Comparison of ENCODE assay signal across 1 cellular context in the genomic region with DNA sequence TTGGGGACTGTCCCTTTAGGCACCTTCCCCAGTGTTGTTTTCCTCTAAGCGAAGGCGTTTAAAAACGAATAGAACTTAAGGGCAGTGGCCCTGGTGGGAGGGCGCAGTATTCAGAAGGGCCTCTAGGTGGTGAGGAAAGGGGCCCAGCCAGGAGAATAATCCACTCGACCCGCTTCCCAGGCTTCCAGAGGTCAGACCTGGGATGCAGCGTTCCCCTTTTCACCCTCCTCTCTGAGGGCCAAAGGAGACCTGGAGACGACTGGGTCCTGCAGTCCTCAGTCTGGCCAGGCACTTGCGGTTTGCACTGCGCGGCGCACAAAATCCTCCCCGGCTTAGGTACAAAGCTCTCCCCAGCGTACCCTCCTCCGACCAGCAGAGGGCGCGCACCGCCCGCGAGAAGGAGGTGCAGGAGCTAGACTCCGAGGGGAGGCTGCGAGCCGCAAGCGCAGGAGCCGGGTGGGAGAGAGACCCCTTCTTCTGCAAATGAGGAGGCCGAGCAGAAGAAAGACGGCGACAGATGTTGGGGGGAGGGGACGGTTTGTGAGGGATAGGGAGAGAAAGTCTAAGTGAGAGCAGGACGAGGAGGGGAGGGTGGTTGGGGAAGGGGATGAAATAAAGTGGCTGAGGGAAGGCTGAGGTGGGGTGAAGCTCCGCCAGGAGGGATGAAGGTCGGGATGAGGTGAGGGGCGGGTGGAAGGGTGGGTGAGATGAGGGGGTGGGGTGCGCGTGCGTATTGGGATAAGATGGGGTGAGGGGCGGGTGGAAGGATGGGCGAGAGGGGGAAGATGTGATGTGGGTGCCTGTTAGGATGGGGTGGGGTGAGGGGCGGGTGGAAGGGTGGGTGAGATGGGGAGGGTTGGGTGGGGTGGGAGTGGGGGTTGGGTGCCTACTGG.
TF ChIP-seq lines count a peak whose summit lies in the region.

No MANE protein-coding gene starts in this region.

TF ChIP-seq in HEK293, 187 proteins besides CTCF, POLR2A, EP300 and RAD21 (continued from another document and continues in another):
- TF ChIP-seq ZNF621 (tag by site-specific recombination; IDR thresholded peaks at IDR 0.05), result no peak
- no peak for TF ChIP-seq ZNF837 (tag by site-specific recombination; IDR thresholded peaks at IDR 0.05)
- no peak for TF ChIP-seq ZNF658 (tag by site-specific recombination; IDR thresholded peaks at IDR 0.05)
- TF ChIP-seq, protein P1, sequence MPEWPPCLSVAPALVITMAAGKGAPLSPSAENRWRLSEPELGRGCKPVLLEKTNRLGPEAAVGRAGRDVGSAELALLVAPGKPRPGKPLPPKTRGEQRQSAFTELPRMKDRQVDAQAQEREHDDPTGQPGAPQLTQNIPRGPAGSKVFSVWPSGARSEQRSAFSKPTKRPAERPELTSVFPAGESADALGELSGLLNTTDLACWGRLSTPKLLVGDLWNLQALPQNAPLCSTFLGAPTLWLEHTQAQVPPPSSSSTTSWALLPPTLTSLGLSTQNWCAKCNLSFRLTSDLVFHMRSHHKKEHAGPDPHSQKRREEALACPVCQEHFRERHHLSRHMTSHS (tag by site-specific recombination; IDR thresholded peaks at IDR 0.05), result no peak
- TF ChIP-seq ZNF555 (tag by site-specific recombination; conservative IDR thresholded peaks at IDR 0.05), result no peak
- TF ChIP-seq SP7 (tag by site-specific recombination; IDR thresholded peaks at IDR 0.05), result 0 out of 2 replicates have a peak, but pooled peaks have one; percentile 19
- no peak for TF ChIP-seq SALL2 (tag by site-specific recombination; IDR thresholded peaks at IDR 0.05; ENCODE audit: borderline replicate concordance)
- TF ChIP-seq, protein P2, sequence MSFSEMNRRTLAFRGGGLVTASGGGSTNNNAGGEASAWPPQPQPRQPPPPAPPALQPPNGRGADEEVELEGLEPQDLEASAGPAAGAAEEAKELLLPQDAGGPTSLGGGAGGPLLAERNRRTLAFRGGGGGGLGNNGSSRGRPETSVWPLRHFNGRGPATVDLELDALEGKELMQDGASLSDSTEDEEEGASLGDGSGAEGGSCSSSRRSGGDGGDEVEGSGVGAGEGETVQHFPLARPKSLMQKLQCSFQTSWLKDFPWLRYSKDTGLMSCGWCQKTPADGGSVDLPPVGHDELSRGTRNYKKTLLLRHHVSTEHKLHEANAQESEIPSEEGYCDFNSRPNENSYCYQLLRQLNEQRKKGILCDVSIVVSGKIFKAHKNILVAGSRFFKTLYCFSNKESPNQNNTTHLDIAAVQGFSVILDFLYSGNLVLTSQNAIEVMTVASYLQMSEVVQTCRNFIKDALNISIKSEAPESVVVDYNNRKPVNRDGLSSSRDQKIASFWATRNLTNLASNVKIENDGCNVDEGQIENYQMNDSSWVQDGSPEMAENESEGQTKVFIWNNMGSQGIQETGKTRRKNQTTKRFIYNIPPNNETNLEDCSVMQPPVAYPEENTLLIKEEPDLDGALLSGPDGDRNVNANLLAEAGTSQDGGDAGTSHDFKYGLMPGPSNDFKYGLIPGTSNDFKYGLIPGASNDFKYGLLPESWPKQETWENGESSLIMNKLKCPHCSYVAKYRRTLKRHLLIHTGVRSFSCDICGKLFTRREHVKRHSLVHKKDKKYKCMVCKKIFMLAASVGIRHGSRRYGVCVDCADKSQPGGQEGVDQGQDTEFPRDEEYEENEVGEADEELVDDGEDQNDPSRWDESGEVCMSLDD (tag by site-specific recombination; IDR thresholded peaks at IDR 0.05), result peak; percentile 55; the same call in 1 of the 2 replicates
- TF ChIP-seq GLIS1 (tag by site-specific recombination; IDR thresholded peaks at IDR 0.05), result 0 out of 2 replicates have a peak, but pooled peaks have one; percentile 21
- no peak for TF ChIP-seq ZNF596 (tag by site-specific recombination; IDR thresholded peaks at IDR 0.05)
- no peak for TF ChIP-seq ZNF223 (tag by site-specific recombination; IDR thresholded peaks at IDR 0.05)
- TF ChIP-seq, protein P3, sequence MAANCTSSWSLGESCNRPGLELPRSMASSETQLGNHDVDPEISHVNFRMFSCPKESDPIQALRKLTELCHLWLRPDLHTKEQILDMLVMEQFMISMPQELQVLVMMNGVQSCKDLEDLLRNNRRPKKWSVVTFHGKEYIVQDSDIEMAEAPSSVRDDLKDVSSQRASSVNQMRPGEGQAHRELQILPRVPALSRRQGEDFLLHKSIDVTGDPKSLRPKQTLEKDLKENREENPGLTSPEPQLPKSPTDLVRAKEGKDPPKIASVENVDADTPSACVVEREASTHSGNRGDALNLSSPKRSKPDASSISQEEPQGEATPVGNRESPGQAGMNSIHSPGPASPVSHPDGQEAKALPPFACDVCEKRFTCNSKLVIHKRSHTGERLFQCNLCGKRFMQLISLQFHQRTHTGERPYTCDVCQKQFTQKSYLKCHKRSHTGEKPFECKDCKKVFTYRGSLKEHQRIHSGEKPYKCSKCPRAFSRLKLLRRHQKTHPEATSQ (tag by site-specific recombination; IDR thresholded peaks at IDR 0.05), result no peak
- TF ChIP-seq YY1 (tag by site-specific recombination; IDR thresholded peaks at IDR 0.05), result no peak
- TF ChIP-seq, protein P4, sequence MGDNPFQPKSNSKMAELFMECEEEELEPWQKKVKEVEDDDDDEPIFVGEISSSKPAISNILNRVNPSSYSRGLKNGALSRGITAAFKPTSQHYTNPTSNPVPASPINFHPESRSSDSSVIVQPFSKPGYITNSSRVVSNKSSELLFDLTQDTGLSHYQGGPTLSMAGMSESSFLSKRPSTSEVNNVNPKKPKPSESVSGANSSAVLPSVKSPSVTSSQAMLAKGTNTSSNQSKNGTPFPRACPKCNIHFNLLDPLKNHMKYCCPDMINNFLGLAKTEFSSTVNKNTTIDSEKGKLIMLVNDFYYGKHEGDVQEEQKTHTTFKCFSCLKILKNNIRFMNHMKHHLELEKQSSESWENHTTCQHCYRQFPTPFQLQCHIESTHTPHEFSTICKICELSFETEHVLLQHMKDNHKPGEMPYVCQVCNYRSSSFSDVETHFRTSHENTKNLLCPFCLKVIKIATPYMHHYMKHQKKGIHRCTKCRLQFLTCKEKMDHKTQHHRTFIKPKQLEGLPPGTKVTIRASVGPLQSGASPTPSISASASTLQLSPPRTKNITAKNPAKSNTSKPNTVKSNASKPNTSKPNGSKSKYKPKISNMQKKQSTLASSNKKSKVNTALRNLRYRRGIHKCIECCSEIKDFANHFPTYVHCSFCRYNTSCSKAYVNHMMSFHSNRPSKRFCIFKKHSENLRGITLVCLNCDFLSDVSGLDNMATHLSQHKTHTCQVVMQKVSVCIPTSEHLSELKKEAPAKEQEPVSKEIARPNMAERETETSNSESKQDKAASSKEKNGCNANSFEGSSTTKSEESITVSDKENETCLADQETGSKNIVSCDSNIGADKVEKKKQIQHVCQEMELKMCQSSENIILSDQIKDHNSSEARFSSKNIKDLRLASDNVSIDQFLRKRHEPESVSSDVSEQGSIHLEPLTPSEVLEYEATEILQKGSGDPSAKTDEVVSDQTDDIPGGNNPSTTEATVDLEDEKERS (tag by site-specific recombination; IDR thresholded peaks at IDR 0.05), result no peak
- TF ChIP-seq, protein P5, sequence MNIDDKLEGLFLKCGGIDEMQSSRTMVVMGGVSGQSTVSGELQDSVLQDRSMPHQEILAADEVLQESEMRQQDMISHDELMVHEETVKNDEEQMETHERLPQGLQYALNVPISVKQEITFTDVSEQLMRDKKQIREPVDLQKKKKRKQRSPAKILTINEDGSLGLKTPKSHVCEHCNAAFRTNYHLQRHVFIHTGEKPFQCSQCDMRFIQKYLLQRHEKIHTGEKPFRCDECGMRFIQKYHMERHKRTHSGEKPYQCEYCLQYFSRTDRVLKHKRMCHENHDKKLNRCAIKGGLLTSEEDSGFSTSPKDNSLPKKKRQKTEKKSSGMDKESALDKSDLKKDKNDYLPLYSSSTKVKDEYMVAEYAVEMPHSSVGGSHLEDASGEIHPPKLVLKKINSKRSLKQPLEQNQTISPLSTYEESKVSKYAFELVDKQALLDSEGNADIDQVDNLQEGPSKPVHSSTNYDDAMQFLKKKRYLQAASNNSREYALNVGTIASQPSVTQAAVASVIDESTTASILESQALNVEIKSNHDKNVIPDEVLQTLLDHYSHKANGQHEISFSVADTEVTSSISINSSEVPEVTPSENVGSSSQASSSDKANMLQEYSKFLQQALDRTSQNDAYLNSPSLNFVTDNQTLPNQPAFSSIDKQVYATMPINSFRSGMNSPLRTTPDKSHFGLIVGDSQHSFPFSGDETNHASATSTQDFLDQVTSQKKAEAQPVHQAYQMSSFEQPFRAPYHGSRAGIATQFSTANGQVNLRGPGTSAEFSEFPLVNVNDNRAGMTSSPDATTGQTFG (tag by site-specific recombination; IDR thresholded peaks at IDR 0.05; ENCODE audit: borderline replicate concordance), result no peak
- no peak for TF ChIP-seq SP3 (tag by site-specific recombination; IDR thresholded peaks at IDR 0.05)
- no peak for TF ChIP-seq ZNF404 (tag by site-specific recombination; IDR thresholded peaks at IDR 0.05)
- TF ChIP-seq ZFP3 (tag by site-specific recombination; IDR thresholded peaks at IDR 0.05; ENCODE audit: low read depth), result no peak
- TF ChIP-seq, protein P6, sequence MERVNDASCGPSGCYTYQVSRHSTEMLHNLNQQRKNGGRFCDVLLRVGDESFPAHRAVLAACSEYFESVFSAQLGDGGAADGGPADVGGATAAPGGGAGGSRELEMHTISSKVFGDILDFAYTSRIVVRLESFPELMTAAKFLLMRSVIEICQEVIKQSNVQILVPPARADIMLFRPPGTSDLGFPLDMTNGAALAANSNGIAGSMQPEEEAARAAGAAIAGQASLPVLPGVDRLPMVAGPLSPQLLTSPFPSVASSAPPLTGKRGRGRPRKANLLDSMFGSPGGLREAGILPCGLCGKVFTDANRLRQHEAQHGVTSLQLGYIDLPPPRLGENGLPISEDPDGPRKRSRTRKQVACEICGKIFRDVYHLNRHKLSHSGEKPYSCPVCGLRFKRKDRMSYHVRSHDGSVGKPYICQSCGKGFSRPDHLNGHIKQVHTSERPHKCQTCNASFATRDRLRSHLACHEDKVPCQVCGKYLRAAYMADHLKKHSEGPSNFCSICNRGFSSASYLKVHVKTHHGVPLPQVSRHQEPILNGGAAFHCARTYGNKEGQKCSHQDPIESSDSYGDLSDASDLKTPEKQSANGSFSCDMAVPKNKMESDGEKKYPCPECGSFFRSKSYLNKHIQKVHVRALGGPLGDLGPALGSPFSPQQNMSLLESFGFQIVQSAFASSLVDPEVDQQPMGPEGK (tag by site-specific recombination; IDR thresholded peaks at IDR 0.05), result peak; percentile 51
- TF ChIP-seq ZNF335 (tag by site-specific recombination; conservative IDR thresholded peaks at IDR 0.05), result peak; percentile 71
- no peak for TF ChIP-seq ZNF626 (tag by site-specific recombination; IDR thresholded peaks at IDR 0.05)
- 0 out of 2 replicates have a peak, but pooled peaks have one; percentile 49 for TF ChIP-seq ZNF391 (tag by site-specific recombination; IDR thresholded peaks at IDR 0.05; ENCODE audit: borderline replicate concordance, low read depth)
- TF ChIP-seq, protein P7, sequence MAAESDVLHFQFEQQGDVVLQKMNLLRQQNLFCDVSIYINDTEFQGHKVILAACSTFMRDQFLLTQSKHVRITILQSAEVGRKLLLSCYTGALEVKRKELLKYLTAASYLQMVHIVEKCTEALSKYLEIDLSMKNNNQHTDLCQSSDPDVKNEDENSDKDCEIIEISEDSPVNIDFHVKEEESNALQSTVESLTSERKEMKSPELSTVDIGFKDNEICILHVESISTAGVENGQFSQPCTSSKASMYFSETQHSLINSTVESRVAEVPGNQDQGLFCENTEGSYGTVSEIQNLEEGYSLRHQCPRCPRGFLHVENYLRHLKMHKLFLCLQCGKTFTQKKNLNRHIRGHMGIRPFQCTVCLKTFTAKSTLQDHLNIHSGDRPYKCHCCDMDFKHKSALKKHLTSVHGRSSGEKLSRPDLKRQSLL (tag by site-specific recombination; IDR thresholded peaks at IDR 0.05), result peak; percentile 47; the same call in 1 of the 2 replicates
- peak; percentile 46; the same call in 1 of the 2 replicates for TF ChIP-seq ZNF600 (tag by site-specific recombination; IDR thresholded peaks at IDR 0.05)
- no peak; the same call in 1 of the 2 replicates for TF ChIP-seq ZNF660 (tag by site-specific recombination; IDR thresholded peaks at IDR 0.05)
- TF ChIP-seq, protein P8, sequence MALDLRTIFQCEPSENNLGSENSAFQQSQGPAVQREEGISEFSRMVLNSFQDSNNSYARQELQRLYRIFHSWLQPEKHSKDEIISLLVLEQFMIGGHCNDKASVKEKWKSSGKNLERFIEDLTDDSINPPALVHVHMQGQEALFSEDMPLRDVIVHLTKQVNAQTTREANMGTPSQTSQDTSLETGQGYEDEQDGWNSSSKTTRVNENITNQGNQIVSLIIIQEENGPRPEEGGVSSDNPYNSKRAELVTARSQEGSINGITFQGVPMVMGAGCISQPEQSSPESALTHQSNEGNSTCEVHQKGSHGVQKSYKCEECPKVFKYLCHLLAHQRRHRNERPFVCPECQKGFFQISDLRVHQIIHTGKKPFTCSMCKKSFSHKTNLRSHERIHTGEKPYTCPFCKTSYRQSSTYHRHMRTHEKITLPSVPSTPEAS (tag by site-specific recombination; IDR thresholded peaks at IDR 0.05), result no peak
- TF ChIP-seq ZNF629 (tag by site-specific recombination; IDR thresholded peaks at IDR 0.05), result no peak
- no peak for TF ChIP-seq ZSCAN23 (tag by site-specific recombination; IDR thresholded peaks at IDR 0.05)
- no peak for TF ChIP-seq GFI1B (tag by site-specific recombination; IDR thresholded peaks at IDR 0.05)
- peak; percentile 84 for TF ChIP-seq ZNF654 (tag by site-specific recombination; IDR thresholded peaks at IDR 0.05; ENCODE audit: low read depth)
- TF ChIP-seq, protein P9, sequence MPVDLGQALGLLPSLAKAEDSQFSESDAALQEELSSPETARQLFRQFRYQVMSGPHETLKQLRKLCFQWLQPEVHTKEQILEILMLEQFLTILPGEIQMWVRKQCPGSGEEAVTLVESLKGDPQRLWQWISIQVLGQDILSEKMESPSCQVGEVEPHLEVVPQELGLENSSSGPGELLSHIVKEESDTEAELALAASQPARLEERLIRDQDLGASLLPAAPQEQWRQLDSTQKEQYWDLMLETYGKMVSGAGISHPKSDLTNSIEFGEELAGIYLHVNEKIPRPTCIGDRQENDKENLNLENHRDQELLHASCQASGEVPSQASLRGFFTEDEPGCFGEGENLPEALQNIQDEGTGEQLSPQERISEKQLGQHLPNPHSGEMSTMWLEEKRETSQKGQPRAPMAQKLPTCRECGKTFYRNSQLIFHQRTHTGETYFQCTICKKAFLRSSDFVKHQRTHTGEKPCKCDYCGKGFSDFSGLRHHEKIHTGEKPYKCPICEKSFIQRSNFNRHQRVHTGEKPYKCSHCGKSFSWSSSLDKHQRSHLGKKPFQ (tag by site-specific recombination; IDR thresholded peaks at IDR 0.05), result no peak
- TF ChIP-seq ZNF785 (tag by site-specific recombination; IDR thresholded peaks at IDR 0.05), result no peak
- no peak for TF ChIP-seq ZNF510 (tag by site-specific recombination; IDR thresholded peaks at IDR 0.05; ENCODE audit: insufficient replicate concordance)
- TF ChIP-seq ZNF707 (tag by site-specific recombination; IDR thresholded peaks at IDR 0.05), result no peak
- TF ChIP-seq ZNF423 (tag by site-specific recombination; IDR thresholded peaks at IDR 0.05), result no peak
- peak; percentile 62; the same call in 1 of the 2 replicates for TF ChIP-seq ZNF24 (tag by site-specific recombination; IDR thresholded peaks at IDR 0.05)
- no peak for TF ChIP-seq ZNF302 (tag by site-specific recombination; IDR thresholded peaks at IDR 0.05; ENCODE audit: low read depth)
- TF ChIP-seq ZNF776 (tag by site-specific recombination; IDR thresholded peaks at IDR 0.05; ENCODE audit: borderline replicate concordance), result no peak
- TF ChIP-seq ZNF473 (tag by site-specific recombination; IDR thresholded peaks at IDR 0.05), result no peak
- TF ChIP-seq ZNF37A (tag by site-specific recombination; IDR thresholded peaks at IDR 0.05), result no peak
- TF ChIP-seq ZNF175 (tag by site-specific recombination; IDR thresholded peaks at IDR 0.05), result no peak
- TF ChIP-seq ZBTB17 (tag by site-specific recombination; IDR thresholded peaks at IDR 0.05), result peak; percentile 52; the same call in 1 of the 2 replicates
- TF ChIP-seq SP2 (tag by site-specific recombination; IDR thresholded peaks at IDR 0.05), result no peak
- no peak for TF ChIP-seq ZNF548 (tag by site-specific recombination; IDR thresholded peaks at IDR 0.05)
